20 cellular contexts compared by ENCODE assay signal in genomic region chr5:140480310-140481014, GRCh38.
DNase-seq lines count a peak whose midpoint lies in the region; ATAC-seq and TF ChIP-seq lines count a peak whose summit lies in the region.
"Had no signal": no experiment of that assay in that cellular context is flagged by ENCODE, and none has a peak within 500 bp of the region (broad histone marks: within the 10 kb centered on the region; RNA-seq: fewer than 3 reads in every experiment).

No MANE protein-coding gene starts in this region.

- no peaks in the 10 kb centered on the region for H3K9me2 ChIP-seq in GM23338 (ENCODE audit: insufficient read depth)

- peak overlapping the region; percentile 43 for H3K27ac Mint-ChIP-seq in GM23338
- no peak overlapping the region for H3K27ac Mint-ChIP-seq in activated CD4-positive, alpha-beta T cell treated with anti-CD3 and anti-CD28 coated beads, Interleukin-2, amount 10 ng/mL, durations not matched to agents 24 days and 14 days
- H3K27ac Mint-ChIP-seq: IgD-negative memory B cell; T-helper 1 cell treated with Interleukin-12 subunit alpha and Interleukin-12 subunit beta and Interleukin-4 antibody, amounts not matched to agents 30 μg/mL and 1 μg/mL, for 36 hours had no signal

- peaks cover 25% of the 10 kb centered on the region for H3K36me3 ChIP-seq in A673 (ENCODE audit: insufficient read depth, low read length, poor library complexity, severe bottlenecking)
- peaks cover 13% of the 10 kb centered on the region; the same call in 1 of the 2 replicates for H3K36me3 ChIP-seq in GM23338 (ENCODE audit: insufficient read depth)
- H3K36me3 ChIP-seq in iPS-20b (ENCODE audit: insufficient read depth, low read depth, low read length) = peaks cover 41% of the 10 kb centered on the region
- H3K36me3 ChIP-seq in SJCRH30 = peaks cover 31% of the 10 kb centered on the region

- H3K27me3 Mint-ChIP-seq in GM23338 (ENCODE audit: insufficient read depth, low read depth, poor library complexity) = peaks cover 3% of the 10 kb centered on the region
- no peaks in the 10 kb centered on the region for H3K27me3 Mint-ChIP-seq in activated CD4-positive, alpha-beta T cell treated with anti-CD3 and anti-CD28 coated beads, Interleukin-2, amount 10 ng/mL, durations not matched to agents 24 days and 14 days
- H3K27me3 Mint-ChIP-seq: IgD-negative memory B cell had no signal

- BruUV-seq in A673 (replicated peaks; lab: Mats Ljungman, UMichigan) = no TSS peak

- intact Hi-C loops in A673 (cut with micrococcal nuclease; ENCODE audit: unreplicated experiment) = no loop called here
- intact Hi-C loops in activated CD4-positive, alpha-beta T cell treated with anti-CD3 and anti-CD28 coated beads, Interleukin-2, amount 10 ng/mL, durations not matched to agents 24 days and 14 days (cut with micrococcal nuclease) = no loop called here

- no peaks in the 10 kb centered on the region for H3K9me3 ChIP-seq in A673 (ENCODE audit: low read depth, low read length, poor library complexity, severe bottlenecking)
- no peaks in the 10 kb centered on the region for H3K9me3 ChIP-seq in iPS-20b (ENCODE audit: insufficient read depth, low read depth, low read length)
- no peaks in the 10 kb centered on the region for H3K9me3 ChIP-seq in SJCRH30 (replicated peaks)
- H3K9me3 ChIP-seq: breast epithelium, HAP-1, heart left ventricle, tibial nerve had no signal

- H3F3A ChIP-seq in GM23338 (replicated peaks; ENCODE audit: low read depth) = no peaks in the 10 kb centered on the region

- H3K9ac ChIP-seq in iPS-20b (ENCODE audit: low read depth, low read length) = 0 out of 2 replicates have a peak overlapping the region, but pooled peaks have one; percentile 27

- H3K4me3 Mint-ChIP-seq in GM23338 = no peak overlapping the region
- no peak overlapping the region for H3K4me3 Mint-ChIP-seq in activated CD4-positive, alpha-beta T cell treated with anti-CD3 and anti-CD28 coated beads, Interleukin-2, amount 10 ng/mL, durations not matched to agents 24 days and 14 days
- H3K4me3 Mint-ChIP-seq: IgD-negative memory B cell; T-helper 1 cell treated with Interleukin-12 subunit alpha and Interleukin-12 subunit beta and Interleukin-4 antibody, amounts not matched to agents 30 μg/mL and 1 μg/mL, for 36 hours had no signal

- H3K27ac ChIP-seq in A673 (ENCODE audit: low read depth, low read length, poor library complexity, severe bottlenecking) (no peak overlapping the region), GM23338 (ENCODE audit: low read depth) (peak overlapping the region; percentile 41), iPS-20b (ENCODE audit: low read length) (no peak overlapping the region), SJCRH30 (no peak overlapping the region)
- H3K27ac ChIP-seq: breast epithelium, skin epidermis, tibial nerve had no signal

- H3K4me3 ChIP-seq in A673 (ENCODE audit: low read depth, low read length, poor library complexity, severe bottlenecking) = no peak overlapping the region
- H3K4me3 ChIP-seq in GM23338 = no peak overlapping the region
- H3K4me3 ChIP-seq in iPS-20b (ENCODE audit: low read length) = no peak overlapping the region
- H3K4me3 ChIP-seq in SJCRH30 = no peak overlapping the region
- H3K4me3 ChIP-seq: breast epithelium, HAP-1, heart left ventricle, skin epidermis, tibial nerve had no signal

- no peak for ATAC-seq in GM23338
- ATAC-seq: activated CD4-positive, CD25-positive, alpha-beta regulatory T cell treated with anti-CD3 and anti-CD28 coated beads, Interleukin-2, amount 50 U/mL, for 24 hours; heart left ventricle had no signal

- peaks cover 21% of the 10 kb centered on the region for H3K4me1 ChIP-seq in A673 (ENCODE audit: insufficient read depth, low read length, poor library complexity, severe bottlenecking)
- H3K4me1 ChIP-seq in GM23338 (ENCODE audit: insufficient read depth) = no peaks in the 10 kb centered on the region
- no peaks in the 10 kb centered on the region for H3K4me1 ChIP-seq in iPS-20b (ENCODE audit: insufficient read depth, low read length)
- no peaks in the 10 kb centered on the region for H3K4me1 ChIP-seq in SJCRH30
- H3K4me1 ChIP-seq: breast epithelium had no signal

- H3K79me2 ChIP-seq in GM23338 (replicated peaks; ENCODE audit: insufficient read depth) = no peaks in the 10 kb centered on the region

- H2AFZ ChIP-seq in GM23338 = no peak overlapping the region

- POLR2A ChIA-PET in A673 (lab: Charles Lee; ENCODE audit: low non-redundant PET) = no interaction called here

- peaks cover 7% of the 10 kb centered on the region; the same call in 2 of the 3 replicates for H3K4me1 Mint-ChIP-seq in GM23338
- H3K4me1 Mint-ChIP-seq in activated CD4-positive, alpha-beta T cell treated with anti-CD3 and anti-CD28 coated beads, Interleukin-2, amount 10 ng/mL, durations not matched to agents 24 days and 14 days = no peaks in the 10 kb centered on the region
- H3K4me1 Mint-ChIP-seq: IgD-negative memory B cell had no signal

- H3K36me3 Mint-ChIP-seq in GM23338 (ENCODE audit: low read depth) = peaks cover 11% of the 10 kb centered on the region; the same call in 2 of the 3 replicates
- H3K36me3 Mint-ChIP-seq in activated CD4-positive, alpha-beta T cell treated with anti-CD3 and anti-CD28 coated beads, Interleukin-2, amount 10 ng/mL, durations not matched to agents 24 days and 14 days (ENCODE audit: low read depth) = peaks cover 17% of the 10 kb centered on the region

- H4K20me1 ChIP-seq in GM23338 (replicated peaks; ENCODE audit: insufficient read depth) = no peaks in the 10 kb centered on the region

- CTCF ChIA-PET in A673 (lab: Charles Lee) = no interaction called here

- no peaks in the 10 kb centered on the region for H3K9me3 Mint-ChIP-seq in GM23338
- H3K9me3 Mint-ChIP-seq in activated CD4-positive, alpha-beta T cell treated with anti-CD3 and anti-CD28 coated beads, Interleukin-2, amount 10 ng/mL, durations not matched to agents 24 days and 14 days = no peaks in the 10 kb centered on the region
- H3K9me3 Mint-ChIP-seq: IgD-negative memory B cell; T-helper 1 cell treated with Interleukin-12 subunit alpha and Interleukin-12 subunit beta and Interleukin-4 antibody, amounts not matched to agents 30 μg/mL and 1 μg/mL, for 36 hours had no signal

- TF ChIP-seq CTCF in A673 (conservative IDR thresholded peaks at IDR 0.05; ENCODE audit: low read depth, low read length) (no peak), GM23338 (conservative IDR thresholded peaks at IDR 0.05; ENCODE audit: low read depth in 2 of 2) (no peak)

- no peak overlapping the region for H3K4me2 ChIP-seq in GM23338

- H3K27me3 ChIP-seq in A673 (replicated peaks; ENCODE audit: insufficient read depth, low read depth, low read length, poor library complexity) = no peaks in the 10 kb centered on the region
- H3K27me3 ChIP-seq in GM23338 (ENCODE audit: insufficient read depth) = no peaks in the 10 kb centered on the region
- H3K27me3 ChIP-seq in iPS-20b (ENCODE audit: insufficient read depth, low read length) = no peaks in the 10 kb centered on the region
- H3K27me3 ChIP-seq in SJCRH30 = no peaks in the 10 kb centered on the region
- H3K27me3 ChIP-seq: breast epithelium, heart left ventricle, tibial nerve had no signal

- DNase-seq in A673 (ENCODE audit: low spot score) = peak; percentile 8
- DNase-seq in GM23338 (ENCODE audit: low spot score) = no peak
- peak; percentile 10 for DNase-seq in astrocyte of the hippocampus (ENCODE audit: low read depth, low spot score)
- DNase-seq in activated CD4-positive, alpha-beta T cell treated with anti-CD3 and anti-CD28 coated beads, Interleukin-2, amount 10 ng/mL, durations not matched to agents 24 days and 14 days = no peak
- DNase-seq in activated CD4-positive, alpha-beta T cell treated with anti-CD3 and anti-CD28 coated beads for 48 hours = no peak
- DNase-seq in ecto neural progenitor cell (ENCODE audit: low spot score) = no peak
- DNase-seq in SJCRH30 = no peak
- DNase-seq: effector CD4-positive, alpha-beta T cell; heart left ventricle; NCI-H1105; NCI-H748 treated with DMSO at 0.1 percent for 48 hours; stimulated activated CD4-positive, alpha-beta T cell treated with anti-CD3 and anti-CD28 coated beads, Interleukin-4, amount 100 ng/mL, for 4 hours had no signal

TF ChIP-seq in GM23338, 12 proteins besides CTCF, POLR2A, EP300 and RAD21:
- TF ChIP-seq ZNF114 (CRISPR knock-in tag; IDR thresholded peaks at IDR 0.05) (no peak), JUNB (IDR thresholded peaks at IDR 0.05; ENCODE audit: unreplicated experiment) (no peak), NANOG (IDR thresholded peaks at IDR 0.05; ENCODE audit: borderline replicate concordance) (no peak)

Comparison
In these comparisons a context has a peak if more than half of its experiments do, and no peak if none do; other contexts are left out.
1. DNase-seq: peak in A673 (single experiment) and astrocyte of the hippocampus (single experiment); none in GM23338 (single experiment), activated CD4-positive, alpha-beta T cell treated with anti-CD3 and anti-CD28 coated beads, Interleukin-2, amount 10 ng/mL, durations not matched to agents 24 days and 14 days (single experiment), activated CD4-positive, alpha-beta T cell treated with anti-CD3 and anti-CD28 coated beads for 48 hours (single experiment), ecto neural progenitor cell (single experiment) and SJCRH30 (0 of 2).